10 cellular contexts compared by ENCODE assay signal in genomic region chr2:55134316-55134706, GRCh38.
DNase-seq lines count a peak whose midpoint lies in the region; ATAC-seq and TF ChIP-seq lines count a peak whose summit lies in the region.
"Had no signal": no experiment of that assay in that cellular context is flagged by ENCODE, and none has a peak within 500 bp of the region (broad histone marks: within the 10 kb centered on the region; RNA-seq: fewer than 3 reads in every experiment).

No MANE protein-coding gene starts in this region.

- no peak for DNase-seq in MM.1S
- DNase-seq in smooth muscle cell (lab: John Stamatoyannopoulos, UW; ENCODE audit: unreplicated experiment) = no peak
- DNase-seq in NCI-H1694 treated with DMSO at 0.1 percent for 48 hours (lab: John Stamatoyannopoulos, UW) = no peak
- no peak for DNase-seq in NCI-H1930 (lab: John Stamatoyannopoulos, UW)
- DNase-seq in SKM-1 treated with dmso at 0.1 percent for 144 hours (lab: John Stamatoyannopoulos, UW; ENCODE audit: unreplicated experiment) = no peak
- DNase-seq: GOT3, SW 1271 had no signal

- H3K4me1 ChIP-seq in MM.1S (ENCODE audit: low read length) = peaks cover 9% of the 10 kb centered on the region
- H3K4me1 ChIP-seq in esophagus (ENCODE audit: control insufficient read depth in 2 of 2, insufficient read depth in 2 of 2, low read length in 1 of 2) = peaks cover 2 to 3% of the 10 kb centered on the region in 2 donors
- H3K4me1 ChIP-seq in smooth muscle cell (ENCODE audit: low read depth) = peaks cover 6% of the 10 kb centered on the region

- ATAC-seq in GM19372 (IDR thresholded peaks at IDR 0.05; ENCODE audit: low read depth, unreplicated experiment) = peak; percentile 8
- no peak for ATAC-seq in GM21381 (IDR thresholded peaks at IDR 0.05; ENCODE audit: unreplicated experiment)

- H3K27me3 ChIP-seq in MM.1S (replicated peaks; ENCODE audit: insufficient read depth, low read length) (no peaks in the 10 kb centered on the region), esophagus (ENCODE audit: control insufficient read depth in 1 of 2, insufficient read depth in 2 of 2, low read length in 2 of 2) (no peaks in the 10 kb centered on the region), smooth muscle cell (ENCODE audit: low read depth) (no peaks in the 10 kb centered on the region)

- H3K4me3 ChIP-seq in MM.1S (ENCODE audit: low read length) (peak overlapping the region; percentile 60), esophagus (ENCODE audit: low read depth in 1 of 2, low read length in 2 of 2) (peak overlapping the region in 1 of 2 donors; percentile 27), smooth muscle cell (no peak overlapping the region)

- H3K9ac ChIP-seq in MM.1S (ENCODE audit: low read length) = no peak overlapping the region; the same call in 1 of the 2 replicates
- peak overlapping the region; percentile 2 for H3K9ac ChIP-seq in smooth muscle cell (ENCODE audit: low read depth)

- H3F3A ChIP-seq in MM.1S (ENCODE audit: insufficient read depth, low read length) (peaks cover 5% of the 10 kb centered on the region; the same call in 1 of the 2 replicates), smooth muscle cell (ENCODE audit: low read depth) (no peaks in the 10 kb centered on the region)

- no peaks in the 10 kb centered on the region for H4K20me1 ChIP-seq in MM.1S (ENCODE audit: insufficient read depth, low read length)
- H4K20me1 ChIP-seq in smooth muscle cell (ENCODE audit: low read depth) = no peaks in the 10 kb centered on the region

- H3K9me3 ChIP-seq in MM.1S (replicated peaks; ENCODE audit: insufficient read depth, low read length) = no peaks in the 10 kb centered on the region
- no peaks in the 10 kb centered on the region for H3K9me3 ChIP-seq in esophagus (ENCODE audit: control insufficient read depth in 2 of 2, insufficient read depth in 1 of 2, low read depth in 1 of 2, low read length in 1 of 2)
- H3K9me3 ChIP-seq in smooth muscle cell (replicated peaks; ENCODE audit: low read depth) = no peaks in the 10 kb centered on the region

- H3K79me2 ChIP-seq in MM.1S (ENCODE audit: low read length) (no peaks in the 10 kb centered on the region), smooth muscle cell (ENCODE audit: low read depth) (no peaks in the 10 kb centered on the region)

- H3K36me3 ChIP-seq in MM.1S (replicated peaks; ENCODE audit: insufficient read depth, low read length) (no peaks in the 10 kb centered on the region), esophagus (ENCODE audit: control insufficient read depth in 2 of 2, insufficient read depth in 2 of 2, low read length in 1 of 2) (no peaks in the 10 kb centered on the region), smooth muscle cell (ENCODE audit: low read depth) (no peaks in the 10 kb centered on the region)

- no peaks in the 10 kb centered on the region for H3K9me2 ChIP-seq in MM.1S (replicated peaks; ENCODE audit: insufficient read depth, low read length)

- H3K4me2 ChIP-seq in MM.1S (ENCODE audit: low read depth, low read length) (peak overlapping the region; percentile 94), smooth muscle cell (peak overlapping the region; percentile 75)

- H2AFZ ChIP-seq in MM.1S (ENCODE audit: low read length) (peak overlapping the region; percentile 98), smooth muscle cell (ENCODE audit: low read depth) (peak overlapping the region; percentile 28)

- TF ChIP-seq CTCF in MM.1S (IDR thresholded peaks at IDR 0.05; ENCODE audit: low read length) (no peak), smooth muscle cell (IDR thresholded peaks at IDR 0.05; ENCODE audit: borderline replicate concordance, insufficient read depth, poor library complexity, severe bottlenecking) (no peak)

- H3K27ac ChIP-seq in MM.1S (ENCODE audit: low read length) (peak overlapping the region; percentile 5; the same call in 1 of the 2 replicates), esophagus (ENCODE audit: low read depth in 2 of 2, low read length in 1 of 2) (peak overlapping the region; percentile 44 to 83), smooth muscle cell (ENCODE audit: low read depth) (no peak overlapping the region)

- 57 to 81% methylated on average over 1 of the region's 1 CpG for WGBS in esophagus, 2 donors
- WGBS in smooth muscle cell (ENCODE audit: low lambda C conversion rate) = 95% methylated on average over 1 of the region's 1 CpG
